ENCODE assay signal across 1 cellular context in the genomic region with DNA sequence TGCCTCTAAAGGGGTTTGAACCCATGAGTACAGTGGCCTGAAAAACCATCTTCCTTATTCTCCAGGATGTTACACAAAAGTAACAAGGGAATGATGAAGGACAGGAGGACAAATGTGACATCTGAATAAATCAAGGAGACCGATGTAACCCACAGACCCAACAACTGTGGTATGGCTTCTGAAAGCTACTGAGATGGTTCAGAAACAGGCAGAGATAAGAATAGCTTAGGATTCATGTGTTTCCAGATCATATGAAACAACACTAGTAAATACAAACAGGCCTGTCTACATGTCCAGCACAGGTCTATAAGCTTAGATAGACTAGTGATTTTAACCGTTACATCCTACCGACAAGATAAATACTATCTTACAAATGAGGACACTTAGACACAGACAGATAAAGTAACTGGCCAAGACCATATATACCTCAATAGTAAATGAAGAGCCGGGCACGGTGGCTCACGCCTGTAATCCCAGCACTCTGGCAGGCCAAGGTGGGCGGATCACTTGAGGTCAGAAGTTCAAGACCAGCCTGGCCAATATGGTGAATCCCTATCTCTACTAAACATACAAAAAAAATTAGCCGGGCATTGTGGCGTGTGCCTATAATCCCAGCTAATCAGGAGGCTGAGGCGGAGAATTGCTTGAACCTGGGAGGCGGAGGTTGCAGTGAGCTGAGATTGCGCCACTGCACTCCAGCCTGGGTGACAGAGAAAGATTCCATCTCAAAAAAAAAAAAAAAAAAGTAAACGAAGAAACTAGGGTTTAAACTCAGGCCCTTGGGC.
TF ChIP-seq lines count a peak whose summit lies in the region.

No MANE protein-coding gene starts in this region.

TF ChIP-seq in HepG2, 621 proteins besides CTCF, POLR2A, EP300 and RAD21 (continued from another document):
- TF ChIP-seq ZNF362 (CRISPR knock-in tag; IDR thresholded peaks at IDR 0.05; ENCODE audit: borderline replicate concordance), result peak; percentile 74; the same call in 1 of the 2 replicates
- peak; percentile 32; the same call in 1 of the 2 replicates for TF ChIP-seq CEBPG (CRISPR knock-in tag; IDR thresholded peaks at IDR 0.05)
- TF ChIP-seq GFI1 (CRISPR knock-in tag; IDR thresholded peaks at IDR 0.05; ENCODE audit: borderline replicate concordance), result peak; percentile 68; the same call in 1 of the 2 replicates
- no peak for TF ChIP-seq ZNF546 (CRISPR knock-in tag; conservative IDR thresholded peaks at IDR 0.05)
- TF ChIP-seq, protein P1, sequence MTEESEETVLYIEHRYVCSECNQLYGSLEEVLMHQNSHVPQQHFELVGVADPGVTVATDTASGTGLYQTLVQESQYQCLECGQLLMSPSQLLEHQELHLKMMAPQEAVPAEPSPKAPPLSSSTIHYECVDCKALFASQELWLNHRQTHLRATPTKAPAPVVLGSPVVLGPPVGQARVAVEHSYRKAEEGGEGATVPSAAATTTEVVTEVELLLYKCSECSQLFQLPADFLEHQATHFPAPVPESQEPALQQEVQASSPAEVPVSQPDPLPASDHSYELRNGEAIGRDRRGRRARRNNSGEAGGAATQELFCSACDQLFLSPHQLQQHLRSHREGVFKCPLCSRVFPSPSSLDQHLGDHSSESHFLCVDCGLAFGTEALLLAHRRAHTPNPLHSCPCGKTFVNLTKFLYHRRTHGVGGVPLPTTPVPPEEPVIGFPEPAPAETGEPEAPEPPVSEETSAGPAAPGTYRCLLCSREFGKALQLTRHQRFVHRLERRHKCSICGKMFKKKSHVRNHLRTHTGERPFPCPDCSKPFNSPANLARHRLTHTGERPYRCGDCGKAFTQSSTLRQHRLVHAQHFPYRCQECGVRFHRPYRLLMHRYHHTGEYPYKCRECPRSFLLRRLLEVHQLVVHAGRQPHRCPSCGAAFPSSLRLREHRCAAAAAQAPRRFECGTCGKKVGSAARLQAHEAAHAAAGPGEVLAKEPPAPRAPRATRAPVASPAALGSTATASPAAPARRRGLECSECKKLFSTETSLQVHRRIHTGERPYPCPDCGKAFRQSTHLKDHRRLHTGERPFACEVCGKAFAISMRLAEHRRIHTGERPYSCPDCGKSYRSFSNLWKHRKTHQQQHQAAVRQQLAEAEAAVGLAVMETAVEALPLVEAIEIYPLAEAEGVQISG (CRISPR knock-in tag; IDR thresholded peaks at IDR 0.05), result no peak
- 0 out of 2 replicates have a peak, but pooled peaks have one; percentile 5 for TF ChIP-seq NR2F6 (IDR thresholded peaks at IDR 0.05)
- no peak for TF ChIP-seq NR2F6 (CRISPR knock-in tag; IDR thresholded peaks at IDR 0.05)
- peak; percentile 21; the same call in 1 of the 2 replicates for TF ChIP-seq ZMYM4 (CRISPR knock-in tag; IDR thresholded peaks at IDR 0.05)
